In genomic region chr17:63181856-63182255, GRCh38 we compare ENCODE assay signal across 20 cellular contexts.
DNase-seq lines count a peak whose midpoint lies in the region; ATAC-seq, FAIRE-seq and TF ChIP-seq lines count a peak whose summit lies in the region.
"Had no signal": no experiment of that assay in that cellular context is flagged by ENCODE, and none has a peak within 500 bp of the region (broad histone marks: within the 10 kb centered on the region; RNA-seq: fewer than 3 reads in every experiment).

No MANE protein-coding gene starts in this region.

- 96 to 97% (median 96%) methylated on average over 6 of the region's 6 CpGs for WGBS in heart left ventricle, 4 donors
- WGBS in mesendoderm (ENCODE audit: extremely low coverage, insufficient coverage, low lambda C conversion rate): no CpG with 5 or more reads among the region's 6 CpGs

- no peak overlapping the region for H4K8ac ChIP-seq in mesendoderm (ENCODE audit: low read depth, low read length)

- H3K9me3 ChIP-seq in cardiac muscle cell (ENCODE audit: low read depth) (no peaks in the 10 kb centered on the region), heart left ventricle (no peaks in the 10 kb centered on the region)
- H3K9me3 ChIP-seq: A549; BLaER1 treated with 17β-estradiol and CSF1 and Interleukin-3, amounts not matched to agents 10 nM and 100 nM had no signal

- peak overlapping the region; percentile 91 for H3K27ac Mint-ChIP-seq in MCF 10A (ENCODE audit: low read depth, unreplicated experiment)

- CTCF ChIA-PET in MCF 10A (lab: Yijun Ruan, JAX): no interaction called here

- no peak overlapping the region for H2BK120ac ChIP-seq in mesendoderm (ENCODE audit: low read depth, low read length)

- H2BK5ac ChIP-seq in mesendoderm (ENCODE audit: low read length): no peak overlapping the region

- H3K23ac ChIP-seq in mesendoderm (ENCODE audit: low read length): no peak overlapping the region

- BruUV-seq in MCF 10A (replicated peaks; lab: Mats Ljungman, UMichigan): no TSS peak

- H3K4me2 ChIP-seq in mesendoderm (ENCODE audit: low read length): no peak overlapping the region
- H3K4me2 ChIP-seq: A549; BLaER1 treated with 17β-estradiol and CSF1 and Interleukin-3, amounts not matched to agents 10 nM and 100 nM had no signal

- no peak for FAIRE-seq in urothelium cell line (lab: Jason Lieb, UNC)
- FAIRE-seq: A549, G401.6 had no signal

- H3K27ac ChIP-seq in cardiac muscle cell (peak overlapping the region; percentile 53), heart left ventricle (no peak overlapping the region), mesendoderm (ENCODE audit: low read depth, low read length) (no peak overlapping the region)
- H3K27ac ChIP-seq: BLaER1 treated with 17β-estradiol and CSF1 and Interleukin-3, amounts not matched to agents 10 nM and 100 nM; HL-60 had no signal

- ATAC-seq in heart left ventricle: no peak
- ATAC-seq: A549, PC-3 had no signal

- H3K79me1 ChIP-seq in mesendoderm (ENCODE audit: low read length): no peaks in the 10 kb centered on the region

- H2AK5ac ChIP-seq in mesendoderm (ENCODE audit: low read length): no peak overlapping the region

- no peak for TF ChIP-seq POLR2A in heart left ventricle (IDR thresholded peaks at IDR 0.05)

- H3K4me1 Mint-ChIP-seq in MCF 10A (ENCODE audit: insufficient read depth, unreplicated experiment): peaks cover 8% of the 10 kb centered on the region

- no peak for TF ChIP-seq CTCF in cardiac muscle cell (IDR thresholded peaks at IDR 0.05; ENCODE audit: low read depth, low read length)
- TF ChIP-seq CTCF in heart left ventricle (IDR thresholded peaks at IDR 0.05): no peak
- TF ChIP-seq CTCF in MCF 10A (IDR thresholded peaks at IDR 0.05; ENCODE audit: unreplicated experiment): no peak

- H3K27me3 ChIP-seq in cardiac muscle cell (no peaks in the 10 kb centered on the region), heart left ventricle (no peaks in the 10 kb centered on the region), mesendoderm (ENCODE audit: insufficient read depth, low read length, poor library complexity) (no peaks in the 10 kb centered on the region), H7 (ENCODE audit: control insufficient read depth, insufficient read depth, low read length) (no peaks in the 10 kb centered on the region)
- H3K27me3 ChIP-seq: BLaER1 treated with 17β-estradiol and CSF1 and Interleukin-3, amounts not matched to agents 10 nM and 100 nM had no signal

- POLR2A ChIA-PET in MCF 10A (lab: Yijun Ruan, JAX): interaction anchor here (0.7 to 1.4 kb wide), 3 partner anchors 10 to 373 kb away, joined by 3 to 4 read pairs (median 3); no protein-coding TSS in a partner anchor

- no peak overlapping the region for H3K9ac ChIP-seq in mesendoderm (ENCODE audit: low read length)
- H3K9ac ChIP-seq: BLaER1 treated with 17β-estradiol and CSF1 and Interleukin-3, amounts not matched to agents 10 nM and 100 nM had no signal

- no peak for DNase-seq in cardiac muscle cell (ENCODE audit: low read depth in 1 of 2, low spot score in 1 of 2)
- no peak for DNase-seq in heart left ventricle
- DNase-seq in MCF 10A (ENCODE audit: unreplicated experiment): no peak
- no peak for DNase-seq in mesendoderm
- DNase-seq in urothelium cell line (ENCODE audit: low spot score): no peak
- DNase-seq in H7: no peak
- DNase-seq in T-helper 1 cell: no peak
- DNase-seq: H9, Kasumi-1, MM.1S, NCI-H1092 treated with DMSO at 0.1 percent for 48 hours, NCI-H2081 treated with DMSO at 0.1 percent for 48 hours, NCI-H345, NCI-H524 treated with DMSO at 0.1 percent for 48 hours, PC-3, RPMI8226 had no signal

- H3K4me3 ChIP-seq in cardiac muscle cell (no peak overlapping the region), heart left ventricle (no peak overlapping the region), mesendoderm (ENCODE audit: low read length) (no peak overlapping the region), H7 (ENCODE audit: insufficient read depth, low read depth, low read length) (no peak overlapping the region)
- H3K4me3 ChIP-seq: A549; BLaER1 treated with 17β-estradiol and CSF1 and Interleukin-3, amounts not matched to agents 10 nM and 100 nM had no signal

- H3K4ac ChIP-seq in mesendoderm (ENCODE audit: low read depth, low read length): peak overlapping the region; percentile 27

- no peak overlapping the region for H3K56ac ChIP-seq in mesendoderm (ENCODE audit: low read length)

- H3K36me3 Mint-ChIP-seq in MCF 10A (ENCODE audit: insufficient read depth, unreplicated experiment): no peaks in the 10 kb centered on the region

- H3K9me3 Mint-ChIP-seq in MCF 10A (ENCODE audit: unreplicated experiment): peaks cover 13% of the 10 kb centered on the region
- H3K9me3 Mint-ChIP-seq: H9 had no signal

- no peak overlapping the region for H4K5ac ChIP-seq in mesendoderm (ENCODE audit: low read length)

- intact Hi-C loops in heart left ventricle (cut with DNase I): no loop called here
- intact Hi-C loops in MCF 10A (cut with micrococcal nuclease): no loop called here

- H2BK15ac ChIP-seq in mesendoderm (replicated peaks; ENCODE audit: low read depth): no peak overlapping the region

- no peaks in the 10 kb centered on the region for H3K36me3 ChIP-seq in cardiac muscle cell
- H3K36me3 ChIP-seq in heart left ventricle: no peaks in the 10 kb centered on the region
- H3K36me3 ChIP-seq in mesendoderm (ENCODE audit: control insufficient read depth, insufficient read depth, low read length): no peaks in the 10 kb centered on the region
- H3K36me3 ChIP-seq in H7 (replicated peaks; ENCODE audit: control insufficient read depth, insufficient read depth, low read length): no peaks in the 10 kb centered on the region
- H3K36me3 ChIP-seq: BLaER1 treated with 17β-estradiol and CSF1 and Interleukin-3, amounts not matched to agents 10 nM and 100 nM had no signal

- H3K27me3 Mint-ChIP-seq in MCF 10A (ENCODE audit: insufficient read depth, unreplicated experiment): no peaks in the 10 kb centered on the region

- no peaks in the 10 kb centered on the region for H3K4me1 ChIP-seq in cardiac muscle cell (ENCODE audit: low read depth)
- H3K4me1 ChIP-seq in heart left ventricle: no peaks in the 10 kb centered on the region
- H3K4me1 ChIP-seq in mesendoderm (ENCODE audit: control insufficient read depth, low read depth, low read length): no peaks in the 10 kb centered on the region
- H3K4me1 ChIP-seq: BLaER1 treated with 17β-estradiol and CSF1 and Interleukin-3, amounts not matched to agents 10 nM and 100 nM had no signal

- no peak overlapping the region for H3K4me3 Mint-ChIP-seq in MCF 10A (ENCODE audit: unreplicated experiment)
- H3K4me3 Mint-ChIP-seq: H9 had no signal

- no peak overlapping the region for H3K18ac ChIP-seq in mesendoderm (ENCODE audit: low read length)

- H3K79me2 ChIP-seq in mesendoderm (ENCODE audit: control insufficient read depth, insufficient read depth, low read length): no peaks in the 10 kb centered on the region
